In genomic region chr1:155185783-155186265, GRCh38 we compare ENCODE assay signal across 13 cellular contexts. TPM values are rescaled to one million over a fixed set of nuclear protein-coding genes. Genes with fewer than 3 reads are reported as not detected.
DNase-seq lines count a peak whose midpoint lies in the region; ATAC-seq and TF ChIP-seq lines count a peak whose summit lies in the region.
"Had no signal": no experiment of that assay in that cellular context is flagged by ENCODE, and none has a peak within 500 bp of the region (broad histone marks: within the 10 kb centered on the region; RNA-seq: fewer than 3 reads in every experiment).

No MANE protein-coding gene starts in this region.

- H3K9me3 ChIP-seq in OCI-LY7 (ENCODE audit: low read length) (no peaks in the 10 kb centered on the region), right cardiac atrium (ENCODE audit: control insufficient read depth, low read length) (no peaks in the 10 kb centered on the region), spleen (no peaks in the 10 kb centered on the region)
- H3K9me3 ChIP-seq: heart left ventricle had no signal

- H3K9me2 ChIP-seq in OCI-LY7 (ENCODE audit: insufficient read depth, low read length): no peaks in the 10 kb centered on the region

- no peak for DNase-seq in OCI-LY7 (ENCODE audit: low spot score)
- DNase-seq in right cardiac atrium: peak in 2 of 3 donors; percentile 16 to 25
- DNase-seq in spleen: no peak
- DNase-seq in NCI-H345 treated with DMSO at 0.1 percent for 48 hours (lab: John Stamatoyannopoulos, UW; ENCODE audit: unreplicated experiment): no peak
- no peak for DNase-seq in HCEC 1CT
- no peak for DNase-seq in HuH-7.5 (ENCODE audit: low spot score)
- DNase-seq: activated T-cell treated with anti-CD3 and anti-CD28 coated beads, Interleukin-2, amount 50 U/mL, for 4 hours; NCI-H1092; stimulated activated CD4-positive, alpha-beta T cell treated with anti-CD3 and anti-CD28 coated beads, Interleukin-4, amount 100 ng/mL, for 1 hour had no signal

- no peaks in the 10 kb centered on the region for H4K20me1 ChIP-seq in OCI-LY7 (ENCODE audit: insufficient read depth, low read length)

- H3K27ac ChIP-seq in OCI-LY7 (ENCODE audit: low read depth, low read length, poor library complexity, severe bottlenecking): no peak overlapping the region
- H3K27ac ChIP-seq in right cardiac atrium (ENCODE audit: low read length): no peak overlapping the region
- peak overlapping the region in 5 of 8 donors; percentile 54 to 82 (median 73) for H3K27ac ChIP-seq in spleen
- H3K27ac ChIP-seq: C4-2B had no signal

- CTCF ChIA-PET in OCI-LY7 (lab: Charles Lee; ENCODE audit: unreplicated experiment): interaction anchor here (1.0 to 1.2 kb wide), 4 partner anchors 7 to 13 kb away, joined by 4 to 6 read pairs (median 5); partner anchors contain the start of gene KRTCAP2

- TF ChIP-seq CTCF in OCI-LY7 (conservative IDR thresholded peaks at IDR 0.05; ENCODE audit: low read length): no peak; the same call in 1 of the 2 replicates
- no peak for TF ChIP-seq CTCF in spleen (IDR thresholded peaks at IDR 0.05 in 8 of 11, conservative IDR thresholded peaks at IDR 0.05 in 3 of 11)

- intact Hi-C loops in OCI-LY7 (cut with micrococcal nuclease; ENCODE audit: unreplicated experiment): no loop called here
- intact Hi-C loops in right cardiac atrium (cut with DNase I): no loop called here
- intact Hi-C loops in spleen (cut with DNase I; ENCODE audit: low total_unique reads): no loop called here

- POLR2A ChIA-PET in OCI-LY7 (lab: Charles Lee): interaction anchor here (1.8 kb wide), 1 partner anchor 13 kb away, joined by 8 read pairs; the partner anchor contains the start of gene KRTCAP2

- peak overlapping the region; percentile 44; the same call in 1 of the 2 replicates for H2AFZ ChIP-seq in OCI-LY7 (ENCODE audit: low read length)

- BruUV-seq in OCI-LY7 (replicated peaks; lab: Mats Ljungman, UMichigan): no TSS peak

- H3K4me2 ChIP-seq in OCI-LY7 (ENCODE audit: low read length): peak overlapping the region; percentile 65

- no peaks in the 10 kb centered on the region for H3K79me2 ChIP-seq in OCI-LY7 (ENCODE audit: insufficient read depth, low read depth, low read length)

- H3K4me3 ChIP-seq in OCI-LY7 (ENCODE audit: low read depth, low read length, poor library complexity, severe bottlenecking) (peak overlapping the region; percentile 22), right cardiac atrium (ENCODE audit: low read length) (no peak overlapping the region), spleen (no peak overlapping the region)
- H3K4me3 ChIP-seq: heart left ventricle had no signal

- ATAC-seq in GM21423 (IDR thresholded peaks at IDR 0.05; ENCODE audit: unreplicated experiment) (peak; percentile 23), right cardiac atrium (no peak), HG03095 (IDR thresholded peaks at IDR 0.05; ENCODE audit: unreplicated experiment) (no peak)
- ATAC-seq: activated T-cell treated with anti-CD3 and anti-CD28 coated beads, Interleukin-2, amount 50 U/mL, for 4 hours had no signal

- TF ChIP-seq POLR2A in spleen (IDR thresholded peaks at IDR 0.05): no peak

- H3K36me3 ChIP-seq in OCI-LY7 (ENCODE audit: insufficient read depth, low read length) (no peaks in the 10 kb centered on the region), spleen (no peaks in the 10 kb centered on the region)
- H3K36me3 ChIP-seq: heart left ventricle had no signal

- H3K4me1 ChIP-seq in OCI-LY7 (ENCODE audit: insufficient read depth, low read length, poor library complexity, severe bottlenecking): peaks cover 20% of the 10 kb centered on the region
- H3K4me1 ChIP-seq in right cardiac atrium (ENCODE audit: control insufficient read depth, insufficient read depth, low read length): no peaks in the 10 kb centered on the region
- peaks cover 9 to 32% (median 27%) of the 10 kb centered on the region in 6 donors for H3K4me1 ChIP-seq in spleen

- 79% methylated on average over 9 of the region's 9 CpGs for WGBS in right cardiac atrium
- WGBS in spleen, 5 donors: 70 to 90% (median 73%) methylated on average over 7 to 9 of the region's 9 CpGs

- H3K27me3 ChIP-seq in right cardiac atrium (ENCODE audit: control insufficient read depth, insufficient read depth): no peaks in the 10 kb centered on the region
- no peaks in the 10 kb centered on the region for H3K27me3 ChIP-seq in spleen (replicated peaks in 1 of 7)
- H3K27me3 ChIP-seq: heart left ventricle had no signal

RNA-seq across cellular contexts. Expression of gene TRIM46, which starts 12.2 kb away (rescaled TPM):
- total RNA-seq in OCI-LY7 (2014; rRNA removed; shearing (Covaris generic)): 1.3 and 3.1 TPM in 2 replicates
- 3.9 and 4.5 TPM in 2 replicates for total RNA-seq in OCI-LY7 (2022)
- total RNA-seq in right cardiac atrium: under 1 TPM; 0.17 to 0.37 (median 0.26) TPM
- polyA plus RNA-seq in right cardiac atrium: 0.18 TPM
- 1 to 10 TPM in 6 of 7 donors, under 1 TPM in 1; 0.83 to 3.6 (median 1.6) TPM for total RNA-seq in spleen
- polyA plus RNA-seq in spleen: under 1 TPM; 0.35 to 0.77 (median 0.46) TPM

RNA-seq across cellular contexts. Expression of gene KRTCAP2, which starts 12.7 kb away (rescaled TPM):
- total RNA-seq in OCI-LY7 (2014; rRNA removed; shearing (Covaris generic)): 80.5 and 128 TPM in 2 replicates
- total RNA-seq in OCI-LY7 (2022) (141 and 166 TPM in 2 replicates), right cardiac atrium (100 to 1,000 TPM; 122 to 150 (median 130) TPM), spleen (100 to 1,000 TPM; 113 to 154 (median 136) TPM)
- polyA plus RNA-seq in right cardiac atrium (217 TPM), spleen (100 to 1,000 TPM; 193 to 203 (median 200) TPM)

RNA-seq across cellular contexts. Expression of gene THBS3, which starts 21.9 kb away (rescaled TPM):
- total RNA-seq in OCI-LY7 (2014; rRNA removed; shearing (Covaris generic)): 6.9 and 11.1 TPM in 2 replicates
- total RNA-seq in OCI-LY7 (2022) (28.7 and 37.1 TPM in 2 replicates), right cardiac atrium (10 to 100 TPM; 16.5 to 33.4 (median 20.1) TPM), spleen (10 to 100 TPM; 14.3 to 22.6 (median 20.5) TPM)
- polyA plus RNA-seq in right cardiac atrium (19.6 TPM), spleen (10 to 100 TPM; 10.2 to 31.2 (median 27.7) TPM)

RNA-seq across cellular contexts. Expression of gene MTX1, which starts 22.7 kb away (rescaled TPM):
- total RNA-seq in OCI-LY7 (2014; rRNA removed; shearing (Covaris generic)): 67.6 and 70.2 TPM in 2 replicates
- 43.9 and 45.7 TPM in 2 replicates for total RNA-seq in OCI-LY7 (2022)
- 10 to 100 TPM; 20.1 to 24.3 (median 21.1) TPM for total RNA-seq in right cardiac atrium
- polyA plus RNA-seq in right cardiac atrium: 31.9 TPM
- total RNA-seq in spleen: 10 to 100 TPM; 28.2 to 40.9 (median 33.2) TPM
- 10 to 100 TPM; 43.7 to 48.4 (median 44.5) TPM for polyA plus RNA-seq in spleen

RNA-seq across cellular contexts. Expression of gene DPM3, which starts 45.5 kb away (rescaled TPM):
- total RNA-seq in OCI-LY7 (2014; rRNA removed; shearing (Covaris generic)): 32.5 and 41.8 TPM in 2 replicates
- total RNA-seq in OCI-LY7 (2022): 56.2 and 65.9 TPM in 2 replicates
- total RNA-seq in right cardiac atrium: 10 to 100 TPM; 71.2 to 81.6 (median 74.6) TPM
- polyA plus RNA-seq in right cardiac atrium: 186 TPM
- total RNA-seq in spleen: 10 to 100 TPM; 25.0 to 62.4 (median 49.9) TPM
- polyA plus RNA-seq in spleen: 100 to 1,000 TPM; 205 to 262 (median 229) TPM

Comparison
In these comparisons a context has a peak if more than half of its experiments do, and no peak if none do; other contexts are left out.
1. DNase-seq: peak in right cardiac atrium (2 of 3); none in OCI-LY7 (single experiment), spleen (single experiment), NCI-H345 treated with DMSO at 0.1 percent for 48 hours (single experiment), HCEC 1CT (single experiment) and HuH-7.5 (single experiment).
2. H3K27ac ChIP-seq: peak in spleen (5 of 8); none in OCI-LY7 (single experiment) and right cardiac atrium (single experiment).